ENCODE assay signal across 12 cellular contexts in the genomic region with DNA sequence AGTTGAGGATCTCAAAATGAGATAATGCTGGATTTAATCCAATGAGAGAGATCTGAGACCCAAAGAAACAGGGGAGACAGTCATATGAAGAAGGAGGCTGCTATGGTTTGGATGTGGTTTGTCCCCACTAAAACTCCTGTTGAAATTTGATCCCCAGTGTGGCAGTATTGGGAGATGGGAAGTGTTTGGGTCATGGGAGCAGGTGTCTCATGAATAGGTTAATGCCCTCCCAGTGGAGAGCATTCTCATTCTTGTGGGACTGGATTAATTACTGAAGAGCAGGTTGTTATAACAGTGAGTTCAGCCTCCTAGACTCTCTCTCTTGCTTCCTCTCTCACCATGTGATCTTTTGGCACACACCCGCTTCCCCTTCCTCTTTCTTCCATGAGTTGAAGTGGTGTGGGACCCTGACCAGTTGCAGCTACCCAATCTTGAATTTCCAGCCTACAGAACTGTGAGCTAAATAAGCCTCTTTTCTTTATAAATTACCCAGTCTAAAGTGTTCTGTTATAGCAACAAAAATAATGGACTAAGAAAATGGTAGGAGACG.
DNase-seq lines count a peak whose midpoint lies in the region; ATAC-seq and TF ChIP-seq lines count a peak whose summit lies in the region.
"Had no signal": no experiment of that assay in that cellular context is flagged by ENCODE, and none has a peak within 500 bp of the region (broad histone marks: within the 10 kb centered on the region; RNA-seq: fewer than 3 reads in every experiment).

No MANE protein-coding gene starts in this region.

- CTCF ChIA-PET in HEK293 (lab: Yijun Ruan, JAX): interaction anchor here (0.6 kb wide), 1 partner anchor 20 kb away, joined by 3 read pairs; no protein-coding TSS in a partner anchor
- CTCF ChIA-PET in OCI-LY7 (lab: Charles Lee; ENCODE audit: unreplicated experiment): no interaction called here
- CTCF ChIA-PET in CD4-positive, alpha-beta T cell (lab: Charles Lee): no interaction called here
- CTCF ChIA-PET in A673 (lab: Charles Lee): interaction anchor here (0.7 kb wide), 1 partner anchor 346 kb away, joined by 3 read pairs; no protein-coding TSS in a partner anchor

- H3K4me1 Mint-ChIP-seq in CD4-positive, alpha-beta T cell (ENCODE audit: low read depth): no peaks in the 10 kb centered on the region
- H3K4me1 Mint-ChIP-seq: nephron progenitor cell had no signal

- peak; percentile 33 for DNase-seq in NCI-H128 (lab: John Stamatoyannopoulos, UW; ENCODE audit: unreplicated experiment)
- no peak for DNase-seq in OCI-LY7 (ENCODE audit: low spot score)
- peak; percentile 8 for DNase-seq in midbrain (lab: John Stamatoyannopoulos, UW)
- DNase-seq in CD4-positive, alpha-beta T cell: no peak
- DNase-seq in A673 (ENCODE audit: low spot score): no peak
- DNase-seq: activated CD4-positive, alpha-beta T cell treated with anti-CD3 and anti-CD28 coated beads, Interleukin-2, amount 50 U/mL, for 4 hours; activated naive CD4-positive, alpha-beta T cell treated with anti-CD3 and anti-CD28 coated beads for 36 hours; left cardiac atrium; nephron progenitor cell; small intestine had no signal

- H2AFZ ChIP-seq in OCI-LY7 (ENCODE audit: low read length): peak overlapping the region; percentile 67; the same call in 1 of the 2 replicates

- H3K4me1 ChIP-seq in HEK293 (ENCODE audit: control insufficient read depth, insufficient read depth, low read length) (no peaks in the 10 kb centered on the region), OCI-LY7 (ENCODE audit: insufficient read depth, low read length, poor library complexity, severe bottlenecking) (no peaks in the 10 kb centered on the region), A673 (ENCODE audit: insufficient read depth, low read length, poor library complexity, severe bottlenecking) (no peaks in the 10 kb centered on the region)

- no peak overlapping the region for H3K27ac ChIP-seq in HEK293 (ENCODE audit: extremely low read depth, low read depth, low read length)
- H3K27ac ChIP-seq in OCI-LY7 (ENCODE audit: low read depth, low read length, poor library complexity, severe bottlenecking): no peak overlapping the region
- no peak overlapping the region for H3K27ac ChIP-seq in CD4-positive, alpha-beta T cell (ENCODE audit: low read depth, low read length)
- no peak overlapping the region for H3K27ac ChIP-seq in A673 (ENCODE audit: low read depth, low read length, poor library complexity, severe bottlenecking)

- no peak overlapping the region for H3K27ac Mint-ChIP-seq in CD4-positive, alpha-beta T cell
- H3K27ac Mint-ChIP-seq: activated naive CD4-positive, alpha-beta T cell treated with anti-CD3 and anti-CD28 coated beads for 36 hours; nephron progenitor cell had no signal

- H3K79me2 ChIP-seq in OCI-LY7 (ENCODE audit: insufficient read depth, low read depth, low read length): no peaks in the 10 kb centered on the region

- intact Hi-C loops in OCI-LY7 (cut with micrococcal nuclease; ENCODE audit: unreplicated experiment) (no loop called here), A673 (cut with micrococcal nuclease; ENCODE audit: unreplicated experiment) (no loop called here)
- intact Hi-C loops in CD4-positive, alpha-beta T cell (cut with DNase I, micrococcal nuclease): no loop called here

- no peaks in the 10 kb centered on the region for H3K9me2 ChIP-seq in OCI-LY7 (ENCODE audit: insufficient read depth, low read length)

- no peaks in the 10 kb centered on the region for H3K36me3 Mint-ChIP-seq in CD4-positive, alpha-beta T cell (ENCODE audit: low read depth)

- POLR2A ChIA-PET in HEK293 (lab: Yijun Ruan, JAX) (no interaction called here), OCI-LY7 (lab: Charles Lee) (interaction anchor here (0.5 kb wide), 1 partner anchor 1311 kb away, joined by 4 read pairs; no protein-coding TSS in a partner anchor), A673 (lab: Charles Lee; ENCODE audit: low non-redundant PET) (interaction anchor here (0.7 kb wide), 1 partner anchor 24 kb away, joined by 8 read pairs; no protein-coding TSS in a partner anchor)
- POLR2A ChIA-PET in CD4-positive, alpha-beta T cell (lab: Charles Lee): no interaction called here

- TF ChIP-seq CTCF in HEK293 (tag by site-specific recombination; IDR thresholded peaks at IDR 0.05): no peak
- TF ChIP-seq CTCF in OCI-LY7 (conservative IDR thresholded peaks at IDR 0.05; ENCODE audit: low read length): no peak
- no peak for TF ChIP-seq CTCF in CD4-positive, alpha-beta T cell (IDR thresholded peaks at IDR 0.05)
- TF ChIP-seq CTCF in A673 (conservative IDR thresholded peaks at IDR 0.05; ENCODE audit: low read depth, low read length): no peak

- H3K4me3 Mint-ChIP-seq in CD4-positive, alpha-beta T cell: no peak overlapping the region
- H3K4me3 Mint-ChIP-seq: activated naive CD4-positive, alpha-beta T cell treated with anti-CD3 and anti-CD28 coated beads for 36 hours; nephron progenitor cell had no signal

- no peaks in the 10 kb centered on the region for H3K27me3 ChIP-seq in CD4-positive, alpha-beta T cell (ENCODE audit: control insufficient read depth, insufficient read depth, low read length)
- no peaks in the 10 kb centered on the region for H3K27me3 ChIP-seq in A673 (replicated peaks; ENCODE audit: insufficient read depth, low read depth, low read length, poor library complexity)

- no TSS peak for BruUV-seq in OCI-LY7 (replicated peaks; lab: Mats Ljungman, UMichigan)
- no TSS peak for BruUV-seq in A673 (replicated peaks; lab: Mats Ljungman, UMichigan)

- H3K36me3 ChIP-seq in HEK293 (ENCODE audit: control insufficient read depth in 2 of 2, insufficient read depth in 1 of 2, low read length in 2 of 2): no peaks in the 10 kb centered on the region
- no peaks in the 10 kb centered on the region for H3K36me3 ChIP-seq in OCI-LY7 (ENCODE audit: insufficient read depth, low read length)
- no peaks in the 10 kb centered on the region for H3K36me3 ChIP-seq in A673 (ENCODE audit: insufficient read depth, low read length, poor library complexity, severe bottlenecking)

- H3K27me3 Mint-ChIP-seq in CD4-positive, alpha-beta T cell: peaks cover 4% of the 10 kb centered on the region

- H3K9me3 ChIP-seq in HEK293 (ENCODE audit: control insufficient read depth, insufficient read depth, low read depth, low read length) (no peaks in the 10 kb centered on the region), OCI-LY7 (ENCODE audit: low read length) (no peaks in the 10 kb centered on the region), A673 (ENCODE audit: low read depth, low read length, poor library complexity, severe bottlenecking) (no peaks in the 10 kb centered on the region)
- H3K9me3 ChIP-seq in CD4-positive, alpha-beta T cell (ENCODE audit: control insufficient read depth, low read length): no peaks in the 10 kb centered on the region

- no peaks in the 10 kb centered on the region for H4K20me1 ChIP-seq in OCI-LY7 (ENCODE audit: insufficient read depth, low read length)

- no peak overlapping the region for H3K4me2 ChIP-seq in OCI-LY7 (ENCODE audit: low read length)

- peaks cover 3% of the 10 kb centered on the region for H3K9me3 Mint-ChIP-seq in CD4-positive, alpha-beta T cell
- H3K9me3 Mint-ChIP-seq: activated naive CD4-positive, alpha-beta T cell treated with anti-CD3 and anti-CD28 coated beads for 36 hours; nephron progenitor cell had no signal

- H3K4me3 ChIP-seq in HEK293 (ENCODE audit: low read depth, low read length): no peak overlapping the region
- H3K4me3 ChIP-seq in OCI-LY7 (ENCODE audit: low read depth, low read length, poor library complexity, severe bottlenecking): no peak overlapping the region
- H3K4me3 ChIP-seq in A673 (ENCODE audit: low read depth, low read length, poor library complexity, severe bottlenecking): no peak overlapping the region

- no peak for ATAC-seq in CD4-positive, alpha-beta T cell (ENCODE audit: poor library complexity)
- no peak for ATAC-seq in HG03135 (IDR thresholded peaks at IDR 0.05; ENCODE audit: unreplicated experiment)

TF ChIP-seq in HEK293, 187 proteins besides CTCF, POLR2A, EP300 and RAD21 (continues in another document):
- TF ChIP-seq ZNF514 (tag by site-specific recombination; IDR thresholded peaks at IDR 0.05) (no peak), FEZF1 (tag by site-specific recombination; IDR thresholded peaks at IDR 0.05) (no peak)
- TF ChIP-seq, protein P1, sequence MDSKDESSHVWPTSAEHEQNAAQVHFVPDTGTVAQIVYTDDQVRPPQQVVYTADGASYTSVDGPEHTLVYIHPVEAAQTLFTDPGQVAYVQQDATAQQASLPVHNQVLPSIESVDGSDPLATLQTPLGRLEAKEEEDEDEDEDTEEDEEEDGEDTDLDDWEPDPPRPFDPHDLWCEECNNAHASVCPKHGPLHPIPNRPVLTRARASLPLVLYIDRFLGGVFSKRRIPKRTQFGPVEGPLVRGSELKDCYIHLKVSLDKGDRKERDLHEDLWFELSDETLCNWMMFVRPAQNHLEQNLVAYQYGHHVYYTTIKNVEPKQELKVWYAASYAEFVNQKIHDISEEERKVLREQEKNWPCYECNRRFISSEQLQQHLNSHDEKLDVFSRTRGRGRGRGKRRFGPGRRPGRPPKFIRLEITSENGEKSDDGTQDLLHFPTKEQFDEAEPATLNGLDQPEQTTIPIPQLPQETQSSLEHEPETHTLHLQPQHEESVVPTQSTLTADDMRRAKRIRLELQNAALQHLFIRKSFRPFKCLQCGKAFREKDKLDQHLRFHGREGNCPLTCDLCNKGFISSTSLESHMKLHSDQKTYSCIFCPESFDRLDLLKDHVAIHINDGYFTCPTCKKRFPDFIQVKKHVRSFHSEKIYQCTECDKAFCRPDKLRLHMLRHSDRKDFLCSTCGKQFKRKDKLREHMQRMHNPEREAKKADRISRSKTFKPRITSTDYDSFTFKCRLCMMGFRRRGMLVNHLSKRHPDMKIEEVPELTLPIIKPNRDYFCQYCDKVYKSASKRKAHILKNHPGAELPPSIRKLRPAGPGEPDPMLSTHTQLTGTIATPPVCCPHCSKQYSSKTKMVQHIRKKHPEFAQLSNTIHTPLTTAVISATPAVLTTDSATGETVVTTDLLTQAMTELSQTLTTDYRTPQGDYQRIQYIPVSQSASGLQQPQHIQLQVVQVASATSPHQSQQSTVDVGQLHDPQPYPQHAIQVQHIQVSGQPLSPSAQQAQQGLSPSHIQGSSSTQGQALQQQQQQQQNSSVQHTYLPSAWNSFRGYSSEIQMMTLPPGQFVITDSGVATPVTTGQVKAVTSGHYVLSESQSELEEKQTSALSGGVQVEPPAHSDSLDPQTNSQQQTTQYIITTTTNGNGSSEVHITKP (tag by site-specific recombination; IDR thresholded peaks at IDR 0.05): peak; percentile 24; the same call in 1 of the 2 replicates

Comparison
In these comparisons a context has a peak if more than half of its experiments do, and no peak if none do; other contexts are left out.
1. DNase-seq: peak in NCI-H128 (single experiment) and midbrain (single experiment); none in OCI-LY7 (single experiment), CD4-positive, alpha-beta T cell (0 of 10) and A673 (single experiment).
2. CTCF ChIA-PET loops: an anchor here in HEK293 (0.6 kb wide) and A673 (0.7 kb wide); none called in OCI-LY7 and CD4-positive, alpha-beta T cell.
3. POLR2A ChIA-PET loops: an anchor here in OCI-LY7 (0.5 kb wide) and A673 (0.7 kb wide); none called in HEK293 and CD4-positive, alpha-beta T cell.